8 cellular contexts compared by ENCODE assay signal in the genomic region with DNA sequence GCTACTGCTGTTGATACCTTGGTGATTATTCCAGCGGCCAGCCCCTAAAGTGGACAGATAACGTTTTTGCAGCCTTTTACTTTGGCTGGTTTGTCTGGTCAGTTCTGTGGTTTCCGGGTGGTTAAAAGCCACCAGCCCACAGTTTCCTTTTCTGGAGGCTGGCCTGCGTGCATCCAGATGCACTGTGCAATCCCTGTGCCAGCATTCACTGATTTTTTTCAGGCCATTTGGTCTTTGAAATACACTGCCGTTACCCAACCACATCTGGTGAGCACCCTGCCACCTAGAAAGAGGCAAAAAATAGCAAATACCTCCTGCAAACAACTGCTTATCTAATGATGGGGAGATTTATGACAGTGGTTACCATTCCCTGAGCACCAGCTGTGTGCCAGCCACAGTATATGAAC. TPM values are rescaled to one million over a fixed set of nuclear protein-coding genes. Genes with fewer than 3 reads are reported as not detected.
DNase-seq lines count a peak whose midpoint lies in the region; ATAC-seq and TF ChIP-seq lines count a peak whose summit lies in the region.

No MANE protein-coding gene starts in this region.

- H3K9me3 ChIP-seq in adrenal gland (replicated peaks in 1 of 3): no peaks in the 10 kb centered on the region
- H3K9me3 ChIP-seq in hepatocyte (ENCODE audit: low read depth): no peaks in the 10 kb centered on the region
- H3K9me3 ChIP-seq in sigmoid colon: no peaks in the 10 kb centered on the region

- DNase-seq in ELR (ENCODE audit: low read depth) (peak; percentile 28), LHCN-M2 (ENCODE audit: low read depth) (peak; percentile 6), adrenal gland (peak in 6 of 7 donors; percentile 32 to 74 (median 53)), hepatocyte (ENCODE audit: low spot score) (peak; percentile 35), sigmoid colon (peak; percentile 65), DMS153 (lab: John Stamatoyannopoulos, UW) (no peak), germinal center (ENCODE audit: low spot score) (no peak)

- H3K36me3 ChIP-seq in adrenal gland (replicated peaks in 1 of 2): no peaks in the 10 kb centered on the region
- H3K36me3 ChIP-seq in hepatocyte (replicated peaks; ENCODE audit: insufficient read depth, low read depth): no peaks in the 10 kb centered on the region
- no peaks in the 10 kb centered on the region for H3K36me3 ChIP-seq in sigmoid colon

- H3K79me2 ChIP-seq in hepatocyte: no peaks in the 10 kb centered on the region

- 0 to 1% (median 0%) methylated on average over 4 to 5 of the region's 5 CpGs for WGBS in adrenal gland, 4 donors
- WGBS in hepatocyte (ENCODE audit: low lambda C conversion rate, missing lambda C conversion rate): 13% methylated on average over 5 of the region's 5 CpGs
- 1 to 2% methylated on average over 5 of the region's 5 CpGs for WGBS in sigmoid colon, 2 donors

- no peaks in the 10 kb centered on the region for H4K20me1 ChIP-seq in hepatocyte (ENCODE audit: insufficient read depth, poor library complexity, severe bottlenecking)

- peak overlapping the region; percentile 36 to 83 (median 57) for H3K4me3 ChIP-seq in adrenal gland
- peak overlapping the region; percentile 60 for H3K4me3 ChIP-seq in hepatocyte
- H3K4me3 ChIP-seq in sigmoid colon: peak overlapping the region; percentile 62 to 85 (median 80)

- H3K4me1 ChIP-seq in adrenal gland (replicated peaks in 1 of 2): peaks cover 7 to 15% of the 10 kb centered on the region in 2 donors
- H3K4me1 ChIP-seq in hepatocyte (ENCODE audit: insufficient read depth): peaks cover 5% of the 10 kb centered on the region
- H3K4me1 ChIP-seq in sigmoid colon: peaks cover 0 to 14% (median 9%) of the 10 kb centered on the region in 4 donors

- peak overlapping the region; percentile 77 to 95 (median 84) for H3K27ac ChIP-seq in adrenal gland
- peak overlapping the region; percentile 92 for H3K27ac ChIP-seq in hepatocyte
- peak overlapping the region; percentile 84 to 91 (median 88) for H3K27ac ChIP-seq in sigmoid colon

- peak overlapping the region; percentile 94 for H3K4me2 ChIP-seq in hepatocyte

- TF ChIP-seq EP300 in sigmoid colon (IDR thresholded peaks at IDR 0.05): no peak

- peak; percentile 15 for ATAC-seq in GM21717 (IDR thresholded peaks at IDR 0.05; ENCODE audit: unreplicated experiment)

- TF ChIP-seq POLR2A in adrenal gland (IDR thresholded peaks at IDR 0.05): no peak
- no peak for TF ChIP-seq POLR2A in sigmoid colon (IDR thresholded peaks at IDR 0.05)

- TF ChIP-seq CTCF in adrenal gland (IDR thresholded peaks at IDR 0.05) (no peak), hepatocyte (IDR thresholded peaks at IDR 0.05; ENCODE audit: poor library complexity) (no peak), sigmoid colon (IDR thresholded peaks at IDR 0.05) (no peak)

- H2AFZ ChIP-seq in hepatocyte: peak overlapping the region; percentile 97

- H3K27me3 ChIP-seq in adrenal gland (no peaks in the 10 kb centered on the region), hepatocyte (no peaks in the 10 kb centered on the region), sigmoid colon (no peaks in the 10 kb centered on the region)

- no peaks in the 10 kb centered on the region for H3K9me2 ChIP-seq in hepatocyte (replicated peaks; ENCODE audit: insufficient read depth)

- intact Hi-C loops in adrenal gland (cut with DNase I): no loop called here
- intact Hi-C loops in sigmoid colon (cut with DNase I): loop anchor here (5.0 to 10.0 kb wide), 2 partner anchors 374 to 528 kb away; partner anchors contain the start of genes MON1B, SYCE1L and WWOX

RNA-seq across cellular contexts. Expression of gene NUDT7, which starts 0.8 kb away (rescaled TPM):
- 1.3 and 1.4 TPM in 2 replicates for total RNA-seq in LHCN-M2 (2014; rRNA removed)
- 0.78 TPM for polyA plus RNA-seq in LHCN-M2 (2012)
- total RNA-seq in adrenal gland: 10 to 100 TPM; 15.3 to 62.6 (median 28.1) TPM
- polyA plus RNA-seq in adrenal gland: 10 to 100 TPM; 24.7 to 58.8 (median 41.8) TPM
- total RNA-seq in hepatocyte: 10.3 and 11.8 TPM in 2 replicates
- 15.9 and 16.7 TPM in 2 replicates for polyA plus RNA-seq in hepatocyte
- 10 to 100 TPM in 2 of 4 donors, 1 to 10 TPM in 2; 5.7 to 17.9 (median 12.2) TPM for total RNA-seq in sigmoid colon
- polyA plus RNA-seq in sigmoid colon: 10 to 100 TPM; 13.3 to 19.2 (median 15.0) TPM

Comparison
In these comparisons a context has a peak if more than half of its experiments do, and no peak if none do; other contexts are left out.
1. DNase-seq: peak in ELR (single experiment), LHCN-M2 (single experiment), adrenal gland (6 of 7), hepatocyte (single experiment) and sigmoid colon (single experiment); none in DMS153 (single experiment) and germinal center (single experiment).
2. Peak in every context shown above with its lines, with median percentiles within 50 percentile points of each other: H3K27ac ChIP-seq and H3K4me3 ChIP-seq.